ENCODE assay signal across 24 cellular contexts in genomic region chr3:111954228-111954990, GRCh38. TPM values are rescaled to one million over a fixed set of nuclear protein-coding genes. Genes with fewer than 3 reads are reported as not detected.
DNase-seq lines count a peak whose midpoint lies in the region; ATAC-seq and TF ChIP-seq lines count a peak whose summit lies in the region.
"Had no signal": no experiment of that assay in that cellular context is flagged by ENCODE, and none has a peak within 500 bp of the region (broad histone marks: within the 10 kb centered on the region; RNA-seq: fewer than 3 reads in every experiment).

No MANE protein-coding gene starts in this region.

- H3K27me3 ChIP-seq in adipocyte (replicated peaks; ENCODE audit: control insufficient read depth, insufficient read depth, low read length): no peaks in the 10 kb centered on the region
- H3K27me3 ChIP-seq in testis: no peaks in the 10 kb centered on the region
- H3K27me3 ChIP-seq: body of pancreas, colonic mucosa, Peyer's patch had no signal

- H3K4me1 ChIP-seq in HEK293 (ENCODE audit: control insufficient read depth, insufficient read depth, low read length): peaks cover 7% of the 10 kb centered on the region
- H3K4me1 ChIP-seq in adipocyte (ENCODE audit: control insufficient read depth, insufficient read depth, low read length): peaks cover 18% of the 10 kb centered on the region
- H3K4me1 ChIP-seq in testis: no peaks in the 10 kb centered on the region
- H3K4me1 ChIP-seq: body of pancreas, colonic mucosa, Peyer's patch had no signal

- peak; percentile 44 for DNase-seq in AG08395 (ENCODE audit: low spot score)
- peak; percentile 78 for DNase-seq in adipocyte (ENCODE audit: low read depth)
- DNase-seq in fibroblast of the aortic adventitia (ENCODE audit: low read depth): peak; percentile 89
- no peak for DNase-seq in T-helper 17 cell
- no peak for DNase-seq in NCI-H524 treated with DMSO at 0.1 percent for 48 hours (lab: John Stamatoyannopoulos, UW)
- DNase-seq in DMS53 treated with DMSO at 0.1 percent for 48 hours (lab: John Stamatoyannopoulos, UW; ENCODE audit: unreplicated experiment): no peak
- no peak for DNase-seq in testis
- DNase-seq: body of pancreas; colonic mucosa; DND-41; MM.1S; naive thymus-derived CD8-positive, alpha-beta T cell; NCI-H187; NCI-H345; Peyer's patch; posterior cingulate gyrus; stimulated activated CD4-positive, alpha-beta T cell treated with anti-CD3 and anti-CD28 coated beads, Interleukin-2, amount 100 ng/mL, for 24 hours; T1000 had no signal

- CTCF ChIA-PET in HEK293 (lab: Yijun Ruan, JAX): interaction anchor here (0.6 to 1.6 kb wide), 3 partner anchors 14 to 66 kb away, joined by 3 to 4 read pairs (median 4); no protein-coding TSS in a partner anchor

- intact Hi-C loops in testis (cut with DNase I; ENCODE audit: low total_unique reads): no loop called here

- H3K9me3 ChIP-seq in HEK293 (ENCODE audit: control insufficient read depth, insufficient read depth, low read depth, low read length) (no peaks in the 10 kb centered on the region), adipocyte (ENCODE audit: control insufficient read depth, low read length) (no peaks in the 10 kb centered on the region), T-helper 17 cell (ENCODE audit: control insufficient read depth, low read length, poor library complexity, severe bottlenecking) (no peaks in the 10 kb centered on the region), testis (no peaks in the 10 kb centered on the region)
- H3K9me3 ChIP-seq: body of pancreas, colonic mucosa, Peyer's patch had no signal

- no peak for ATAC-seq in T-helper 17 cell
- ATAC-seq: activated CD4-positive, CD25-positive, alpha-beta regulatory T cell treated with anti-CD3 and anti-CD28 coated beads, Interleukin-2, amount 50 U/mL, for 24 hours; body of pancreas; naive thymus-derived CD8-positive, alpha-beta T cell had no signal

- H3K9ac ChIP-seq in adipocyte (ENCODE audit: low read length): no peak overlapping the region

- POLR2A ChIA-PET in HEK293 (lab: Yijun Ruan, JAX): no interaction called here

- 70% methylated on average over 6 of the region's 6 CpGs for WGBS in testis, 2 donors

- TF ChIP-seq CTCF in HEK293 (tag by site-specific recombination; IDR thresholded peaks at IDR 0.05) (no peak), fibroblast of the aortic adventitia (IDR thresholded peaks at IDR 0.05; ENCODE audit: insufficient read depth, low read length) (no peak), testis (IDR thresholded peaks at IDR 0.05) (no peak)

- no peak overlapping the region for H3K4me3 Mint-ChIP-seq in T-helper 17 cell
- H3K4me3 Mint-ChIP-seq: activated naive CD4-positive, alpha-beta T cell treated with anti-CD3 and anti-CD28 coated beads, Interleukin-2, amount 50 U/mL, for 24 hours; naive thymus-derived CD8-positive, alpha-beta T cell; stimulated activated naive CD8-positive, alpha-beta T cell treated with anti-CD3 and anti-CD28 coated beads, Interleukin-15, Interleukin-2, amounts not matched to agents 100 ng/mL and 50 ng/mL, for 24 hours; type B pancreatic cell had no signal

- H3K27ac Mint-ChIP-seq in T-helper 17 cell: no peak overlapping the region
- H3K27ac Mint-ChIP-seq: activated naive CD4-positive, alpha-beta T cell treated with anti-CD3 and anti-CD28 coated beads, Interleukin-2, amount 50 U/mL, for 24 hours; naive thymus-derived CD8-positive, alpha-beta T cell; stimulated activated naive CD8-positive, alpha-beta T cell treated with anti-CD3 and anti-CD28 coated beads, Interleukin-15, Interleukin-2, amounts not matched to agents 100 ng/mL and 50 ng/mL, for 24 hours; type B pancreatic cell had no signal

- H3K27me3 Mint-ChIP-seq in T-helper 17 cell: no peaks in the 10 kb centered on the region
- H3K27me3 Mint-ChIP-seq: activated naive CD4-positive, alpha-beta T cell treated with anti-CD3 and anti-CD28 coated beads, Interleukin-2, amount 50 U/mL, for 24 hours; naive thymus-derived CD8-positive, alpha-beta T cell; stimulated activated naive CD8-positive, alpha-beta T cell treated with anti-CD3 and anti-CD28 coated beads, Interleukin-15, Interleukin-2, amounts not matched to agents 100 ng/mL and 50 ng/mL, for 24 hours; type B pancreatic cell had no signal

- H3K4me3 ChIP-seq in HEK293 (ENCODE audit: low read depth, low read length) (no peak overlapping the region), adipocyte (ENCODE audit: low read length) (no peak overlapping the region), fibroblast of the aortic adventitia (ENCODE audit: low read depth, low read length) (no peak overlapping the region), testis (no peak overlapping the region)
- H3K4me3 ChIP-seq: body of pancreas, colonic mucosa, Peyer's patch had no signal

- H3K27ac ChIP-seq in HEK293 (ENCODE audit: extremely low read depth, low read depth, low read length) (no peak overlapping the region), testis (no peak overlapping the region)
- H3K27ac ChIP-seq: body of pancreas, colonic mucosa, Peyer's patch had no signal

- H3K36me3 ChIP-seq in HEK293 (ENCODE audit: control insufficient read depth in 2 of 2, insufficient read depth in 1 of 2, low read length in 2 of 2): peaks cover 0 to 5% of the 10 kb centered on the region in 2 experiments; a peak in 1 of 3 replicates
- peaks cover 75% of the 10 kb centered on the region for H3K36me3 ChIP-seq in adipocyte (ENCODE audit: control insufficient read depth, insufficient read depth, low read length, severe bottlenecking)
- no peaks in the 10 kb centered on the region for H3K36me3 ChIP-seq in testis (ENCODE audit: low read depth, missing control alignments)
- H3K36me3 ChIP-seq: colonic mucosa, Peyer's patch had no signal

- no peaks in the 10 kb centered on the region for H3K36me3 Mint-ChIP-seq in T-helper 17 cell (ENCODE audit: low read depth)
- H3K36me3 Mint-ChIP-seq: activated naive CD4-positive, alpha-beta T cell treated with anti-CD3 and anti-CD28 coated beads, Interleukin-2, amount 50 U/mL, for 24 hours; naive thymus-derived CD8-positive, alpha-beta T cell; type B pancreatic cell had no signal

- TF ChIP-seq POLR2A in testis (IDR thresholded peaks at IDR 0.05): no peak

- no peaks in the 10 kb centered on the region for H3K4me1 Mint-ChIP-seq in T-helper 17 cell
- H3K4me1 Mint-ChIP-seq: activated naive CD4-positive, alpha-beta T cell treated with anti-CD3 and anti-CD28 coated beads, Interleukin-2, amount 50 U/mL, for 24 hours; naive thymus-derived CD8-positive, alpha-beta T cell had no signal

TF ChIP-seq in HEK293, 187 proteins besides CTCF, POLR2A, EP300 and RAD21 (continues in another document):
- TF ChIP-seq ZNF843 (tag by site-specific recombination; IDR thresholded peaks at IDR 0.05) (peak; percentile 75), ZNF148 (tag by site-specific recombination; IDR thresholded peaks at IDR 0.05; ENCODE audit: borderline replicate concordance) (no peak), SCRT1 (tag by site-specific recombination; IDR thresholded peaks at IDR 0.05; ENCODE audit: borderline replicate concordance) (peak; percentile 74), YY1 (tag by site-specific recombination; IDR thresholded peaks at IDR 0.05) (no peak), ZNF747 (tag by site-specific recombination; IDR thresholded peaks at IDR 0.05) (no peak)
- TF ChIP-seq, protein P1, sequence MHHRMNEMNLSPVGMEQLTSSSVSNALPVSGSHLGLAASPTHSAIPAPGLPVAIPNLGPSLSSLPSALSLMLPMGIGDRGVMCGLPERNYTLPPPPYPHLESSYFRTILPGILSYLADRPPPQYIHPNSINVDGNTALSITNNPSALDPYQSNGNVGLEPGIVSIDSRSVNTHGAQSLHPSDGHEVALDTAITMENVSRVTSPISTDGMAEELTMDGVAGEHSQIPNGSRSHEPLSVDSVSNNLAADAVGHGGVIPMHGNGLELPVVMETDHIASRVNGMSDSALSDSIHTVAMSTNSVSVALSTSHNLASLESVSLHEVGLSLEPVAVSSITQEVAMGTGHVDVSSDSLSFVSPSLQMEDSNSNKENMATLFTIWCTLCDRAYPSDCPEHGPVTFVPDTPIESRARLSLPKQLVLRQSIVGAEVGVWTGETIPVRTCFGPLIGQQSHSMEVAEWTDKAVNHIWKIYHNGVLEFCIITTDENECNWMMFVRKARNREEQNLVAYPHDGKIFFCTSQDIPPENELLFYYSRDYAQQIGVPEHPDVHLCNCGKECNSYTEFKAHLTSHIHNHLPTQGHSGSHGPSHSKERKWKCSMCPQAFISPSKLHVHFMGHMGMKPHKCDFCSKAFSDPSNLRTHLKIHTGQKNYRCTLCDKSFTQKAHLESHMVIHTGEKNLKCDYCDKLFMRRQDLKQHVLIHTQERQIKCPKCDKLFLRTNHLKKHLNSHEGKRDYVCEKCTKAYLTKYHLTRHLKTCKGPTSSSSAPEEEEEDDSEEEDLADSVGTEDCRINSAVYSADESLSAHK (tag by site-specific recombination; IDR thresholded peaks at IDR 0.05): peak; percentile 32; the same call in 1 of the 2 replicates

RNA-seq across cellular contexts. Expression of gene ABHD10, which starts 24.4 kb away (rescaled TPM):
- total RNA-seq in fibroblast of the aortic adventitia (ENCODE audit: low replicate concordance) (12.2 and 35.1 TPM in 2 replicates), T-helper 17 cell (10 to 100 TPM; 18.2 to 18.7 TPM), testis (10 to 100 TPM; 38.0 to 38.4 TPM)
- polyA plus RNA-seq in testis (ENCODE audit: insufficient read depth, low read depth, low replicate concordance): 43.0 TPM

RNA-seq across cellular contexts. Expression of gene TAGLN3, which starts 44.3 kb away (rescaled TPM):
- total RNA-seq in fibroblast of the aortic adventitia (ENCODE audit: low replicate concordance) (not detected in 2 replicates), T-helper 17 cell (under 1 TPM in 1 of 2 donors, not detected in 1; 0.32 TPM), testis (under 1 TPM in 1 of 2 donors, not detected in 1; 0.37 TPM)
- not detected for polyA plus RNA-seq in testis (ENCODE audit: insufficient read depth, low read depth, low replicate concordance)
- total RNA-seq: mesenteric fat pad; naive thymus-derived CD8-positive, alpha-beta T cell had no signal
- polyA plus RNA-seq: naive thymus-derived CD8-positive, alpha-beta T cell had no signal

Comparison
In these comparisons a context has a peak if more than half of its experiments do, and no peak if none do; other contexts are left out.
1. DNase-seq: peak in AG08395 (single experiment), adipocyte (single experiment) and fibroblast of the aortic adventitia (single experiment); none in T-helper 17 cell (0 of 3), NCI-H524 treated with DMSO at 0.1 percent for 48 hours (single experiment), DMS53 treated with DMSO at 0.1 percent for 48 hours (single experiment) and testis (single experiment).